Comparison of ENCODE assay signal across 24 cellular contexts in genomic region chr2:141316103-141316502, GRCh38.
"Had no signal": no experiment of that assay in that cellular context is flagged by ENCODE, and none has a peak within 500 bp of the region (broad histone marks: within the 10 kb centered on the region; RNA-seq: fewer than 3 reads in every experiment).

No MANE protein-coding gene starts in this region.

- DNase-seq: stimulated activated CD4-positive, alpha-beta T cell treated with anti-CD3 and anti-CD28 coated beads, Interleukin-2, amount 100 ng/mL, for 48 hours; stimulated activated CD4-positive, alpha-beta T cell treated with anti-CD3 and anti-CD28 coated beads, Interleukin-4, amount 100 ng/mL, for 1 hour; stimulated activated CD4-positive, alpha-beta T cell treated with anti-CD3 and anti-CD28 coated beads, Interleukin-4, amount 100 ng/mL, for 24 hours; stimulated activated CD4-positive, alpha-beta T cell treated with anti-CD3 and anti-CD28 coated beads, Interleukin-4, amount 100 ng/mL, for 4 hours; stimulated activated CD8-positive, alpha-beta memory T cell treated with anti-CD3 and anti-CD28 coated beads, Interleukin-4, amount 100 ng/mL, for 48 hours; stimulated activated naive B cell treated with anti-CD40 and anti-IgM and Interleukin-4, amounts not matched to agents 10 μg/mL and 1 μg/mL and 100 μg/mL, for 72 hours; stimulated activated naive CD4-positive, alpha-beta T cell; stimulated activated naive CD4-positive, alpha-beta T cell treated with Interleukin-2 at 50 U/mL for 16 hours; stimulated activated naive CD8-positive, alpha-beta T cell treated with anti-CD3 and anti-CD28 coated beads, Interleukin-15, amount 100 ng/mL, for 72 hours; stimulated activated naive CD8-positive, alpha-beta T cell treated with anti-CD3 and anti-CD28 coated beads, Interleukin-15, Interleukin-2, amounts not matched to agents 100 U/mL and 50 U/mL, for 24 hours; stomach; substantia nigra; testis; thyroid gland; tibial artery; transverse colon; trophoblast cell; upper lobe of left lung; upper lobe of right lung; uterus had no signal

- H3K36me3 ChIP-seq: stomach, suprapubic skin, thoracic aorta, thyroid gland, tibial artery, tibial nerve, transverse colon, upper lobe of left lung, upper lobe of right lung, uterus, vagina had no signal

- H3K9me3 ChIP-seq: stomach, suprapubic skin, testis, thoracic aorta, thyroid gland, tibial artery, tibial nerve, transverse colon, upper lobe of left lung, upper lobe of right lung, uterus, vagina had no signal

- H3K27me3 ChIP-seq: stomach, suprapubic skin, testis, thyroid gland, tibial artery, tibial nerve, transverse colon, upper lobe of left lung, upper lobe of right lung, uterus, vagina had no signal

- H3K4me3 ChIP-seq: stomach, suprapubic skin, testis, thoracic aorta, thyroid gland, tibial artery, tibial nerve, transverse colon, upper lobe of left lung, upper lobe of right lung, uterus, vagina had no signal

- H3K4me1 ChIP-seq: stomach, suprapubic skin, testis, thyroid gland, tibial artery, tibial nerve, transverse colon, upper lobe of left lung, upper lobe of right lung, uterus, vagina had no signal

- H3K27ac ChIP-seq: stomach, suprapubic skin, testis, thoracic aorta, thyroid gland, tibial artery, tibial nerve, transverse colon, upper lobe of left lung, upper lobe of right lung, uterus, vagina had no signal
